Comparison of ENCODE assay signal across 8 cellular contexts in the genomic region with DNA sequence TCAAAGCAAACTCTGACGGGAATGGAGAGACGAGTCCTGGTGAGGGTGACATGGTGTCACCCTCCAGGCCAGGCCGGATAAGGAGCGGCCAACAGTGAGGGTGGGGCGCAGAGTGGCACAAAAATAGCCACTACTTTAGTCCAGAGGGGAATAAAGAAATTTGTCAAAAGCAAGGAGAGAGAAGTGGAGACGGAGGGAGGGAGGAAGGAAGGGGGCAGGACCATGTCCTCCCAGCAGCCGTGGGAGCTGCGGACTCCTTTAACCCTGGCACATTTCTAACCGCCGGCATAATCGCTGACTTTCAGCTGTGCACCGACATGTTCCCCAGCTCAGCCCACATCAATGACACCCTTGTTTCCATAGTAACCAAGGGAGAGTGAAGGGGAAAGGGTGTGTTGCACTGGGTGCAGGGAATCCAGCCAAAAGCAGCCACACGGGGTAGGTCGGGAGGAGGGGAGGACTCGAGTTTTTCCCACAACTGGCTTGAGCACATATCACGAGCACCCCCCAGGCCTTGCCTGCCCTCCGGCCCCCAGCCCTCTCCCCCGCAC. TPM values are rescaled to one million over a fixed set of nuclear protein-coding genes. Genes with fewer than 3 reads are reported as not detected.
A peak's percentile ranks its signal among the peaks of the same experiment; 100 is the strongest.
DNase-seq lines count a peak whose midpoint lies in the region; ATAC-seq, FAIRE-seq and TF ChIP-seq lines count a peak whose summit lies in the region.

No MANE protein-coding gene starts in this region.

- no peaks in the 10 kb centered on the region for H3K36me3 Mint-ChIP-seq in WTC11

- H3K9me1 ChIP-seq in keratinocyte (ENCODE audit: control insufficient read depth, extremely low read depth, insufficient read depth, low read length), result no peaks in the 10 kb centered on the region

- no peaks in the 10 kb centered on the region for H3K27me3 Mint-ChIP-seq in WTC11 (ENCODE audit: low read depth)

- H3K9me3 Mint-ChIP-seq in WTC11, result no peaks in the 10 kb centered on the region

- peaks cover 81% of the 10 kb centered on the region for H3K4me1 Mint-ChIP-seq in WTC11

- peak overlapping the region; percentile 89 for H3K4me2 ChIP-seq in keratinocyte (ENCODE audit: control insufficient read depth, extremely low read depth, insufficient read depth, low read depth, low read length)

- dilution Hi-C loops in keratinocyte (cut with MboI; ENCODE audit: extremely low pct_ligation_motif_present, low sequenced_read_pairs), result no loop called here

- no peaks in the 10 kb centered on the region for H3K27me3 ChIP-seq in keratinocyte (ENCODE audit: control insufficient read depth, extremely low read depth, insufficient read depth, low read length)

- H3K9me3 ChIP-seq in keratinocyte (ENCODE audit: control insufficient read depth, low read depth, low read length), result no peaks in the 10 kb centered on the region

- H3K27ac ChIP-seq in keratinocyte (ENCODE audit: control insufficient read depth, insufficient read depth, low read length), result peak overlapping the region; percentile 50
- peak overlapping the region in 20 of 21 experiments; percentile 41 to 86 (median 74) for H3K27ac ChIP-seq in skin epidermis

- no peak for TF ChIP-seq CTCF in AG10803 (conservative IDR thresholded peaks at IDR 0.05; ENCODE audit: low read length)
- no peak for TF ChIP-seq CTCF in WTC11 (IDR thresholded peaks at IDR 0.05)
- no peak for TF ChIP-seq CTCF in cardiac fibroblast (IDR thresholded peaks at IDR 0.05; ENCODE audit: low read depth, low read length)
- no peak for TF ChIP-seq CTCF in keratinocyte (optimal IDR thresholded peaks at IDR 0.05 in 1 of 3, IDR thresholded peaks at IDR 0.05 in 1 of 3, conservative IDR thresholded peaks at IDR 0.05 in 1 of 3; ENCODE audit: extremely low read depth in 1 of 3, insufficient read depth in 2 of 3, low read length in 3 of 3)

- peak overlapping the region; percentile 61 for H3K9ac ChIP-seq in keratinocyte (ENCODE audit: control insufficient read depth, extremely low read depth, insufficient read depth, low read length)

- ATAC-seq in HG02938 (IDR thresholded peaks at IDR 0.05; ENCODE audit: unreplicated experiment), result peak; percentile 45
- peak; percentile 2; the same call in 1 of the 2 replicates for ATAC-seq in WTC11
- no peak for ATAC-seq in GM21786 (IDR thresholded peaks at IDR 0.05; ENCODE audit: unreplicated experiment)

- no peaks in the 10 kb centered on the region for H4K20me1 ChIP-seq in keratinocyte (ENCODE audit: control insufficient read depth, extremely low read depth, insufficient read depth, low read length)

- peak overlapping the region; percentile 53 for H3K4me3 Mint-ChIP-seq in WTC11

- H3K79me2 ChIP-seq in keratinocyte (ENCODE audit: control insufficient read depth, insufficient read depth, low read length), result no peaks in the 10 kb centered on the region

- no peaks in the 10 kb centered on the region for H3K36me3 ChIP-seq in keratinocyte (ENCODE audit: control insufficient read depth in 2 of 2, extremely low read depth in 1 of 2, insufficient read depth in 2 of 2, low read length in 2 of 2)

- CTCF ChIA-PET in WTC11 (lab: Charles Lee), result interaction anchor here (0.6 to 7.2 kb wide), 8 partner anchors 7 to 227 kb away, joined by 3 to 101 read pairs (median 4); a partner anchor contains a TSS

- H3K4me3 ChIP-seq in AG10803 (ENCODE audit: low read length), result peak overlapping the region; percentile 41
- peak overlapping the region in 1 of 2 donors; percentile 11 for H3K4me3 ChIP-seq in cardiac fibroblast (replicated peaks in 1 of 2; ENCODE audit: low read depth in 2 of 2, low read length in 2 of 2)
- H3K4me3 ChIP-seq in keratinocyte (ENCODE audit: control insufficient read depth in 2 of 3, extremely low read depth in 1 of 3, insufficient read depth in 2 of 3, low read depth in 1 of 3, low read length in 3 of 3), result peak overlapping the region in 2 of 3 experiments; percentile 55 to 64
- peak overlapping the region in 4 of 7 experiments; percentile 4 to 27 (median 10) for H3K4me3 ChIP-seq in skin epidermis

- H3K4me1 ChIP-seq in keratinocyte (ENCODE audit: control insufficient read depth, extremely low read depth, insufficient read depth, low read length), result peaks cover 29% of the 10 kb centered on the region

- POLR2A ChIA-PET in WTC11 (lab: Charles Lee), result interaction anchor here (0.7 to 1.7 kb wide), 3 partner anchors 23 to 369 kb away, joined by 3 to 6 read pairs (median 5); a partner anchor contains a TSS

- peak overlapping the region; percentile 95 for H2AFZ ChIP-seq in keratinocyte (ENCODE audit: control insufficient read depth, low read length)

- DNase-seq in AG10803 (ENCODE audit: low read depth) (peak; percentile 68), WTC11 (ENCODE audit: low spot score) (no peak), cardiac fibroblast (ENCODE audit: low read depth in 2 of 2) (peak; percentile 83 to 88), keratinocyte (ENCODE audit: low read depth, low spot score) (peak; percentile 45), SIG-M5 treated with dmso at 0.1 percent for 504 hours (lab: John Stamatoyannopoulos, UW; ENCODE audit: unreplicated experiment) (no peak)

- peak overlapping the region; percentile 81 for H3K27ac Mint-ChIP-seq in WTC11

- FAIRE-seq in keratinocyte (lab: Jason Lieb, UNC), result peak; percentile 81

TF ChIP-seq in WTC11, 78 proteins besides CTCF, POLR2A, EP300 and RAD21 (continues in another document):
- TF ChIP-seq, protein P1, sequence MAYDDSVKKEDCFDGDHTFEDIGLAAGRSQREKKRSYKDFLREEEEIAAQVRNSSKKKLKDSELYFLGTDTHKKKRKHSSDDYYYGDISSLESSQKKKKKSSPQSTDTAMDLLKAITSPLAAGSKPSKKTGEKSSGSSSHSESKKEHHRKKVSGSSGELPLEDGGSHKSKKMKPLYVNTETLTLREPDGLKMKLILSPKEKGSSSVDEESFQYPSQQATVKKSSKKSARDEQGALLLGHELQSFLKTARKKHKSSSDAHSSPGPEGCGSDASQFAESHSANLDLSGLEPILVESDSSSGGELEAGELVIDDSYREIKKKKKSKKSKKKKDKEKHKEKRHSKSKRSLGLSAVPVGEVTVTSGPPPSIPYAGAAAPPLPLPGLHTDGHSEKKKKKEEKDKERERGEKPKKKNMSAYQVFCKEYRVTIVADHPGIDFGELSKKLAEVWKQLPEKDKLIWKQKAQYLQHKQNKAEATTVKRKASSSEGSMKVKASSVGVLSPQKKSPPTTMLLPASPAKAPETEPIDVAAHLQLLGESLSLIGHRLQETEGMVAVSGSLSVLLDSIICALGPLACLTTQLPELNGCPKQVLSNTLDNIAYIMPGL (CRISPR knock-in tag; IDR thresholded peaks at IDR 0.05), result no peak
- TF ChIP-seq TEAD4 (CRISPR knock-in tag; IDR thresholded peaks at IDR 0.05) (no peak), ZNF317 (CRISPR knock-in tag; IDR thresholded peaks at IDR 0.05; ENCODE audit: borderline replicate concordance, low read depth) (no peak), RELA (CRISPR knock-in tag; IDR thresholded peaks at IDR 0.05; ENCODE audit: borderline replicate concordance) (no peak), ZBTB21 (CRISPR knock-in tag; IDR thresholded peaks at IDR 0.05; ENCODE audit: borderline replicate concordance) (no peak), TP53 (CRISPR knock-in tag; IDR thresholded peaks at IDR 0.05) (no peak), RORB (CRISPR knock-in tag; IDR thresholded peaks at IDR 0.05) (no peak)
- TF ChIP-seq, protein P2, sequence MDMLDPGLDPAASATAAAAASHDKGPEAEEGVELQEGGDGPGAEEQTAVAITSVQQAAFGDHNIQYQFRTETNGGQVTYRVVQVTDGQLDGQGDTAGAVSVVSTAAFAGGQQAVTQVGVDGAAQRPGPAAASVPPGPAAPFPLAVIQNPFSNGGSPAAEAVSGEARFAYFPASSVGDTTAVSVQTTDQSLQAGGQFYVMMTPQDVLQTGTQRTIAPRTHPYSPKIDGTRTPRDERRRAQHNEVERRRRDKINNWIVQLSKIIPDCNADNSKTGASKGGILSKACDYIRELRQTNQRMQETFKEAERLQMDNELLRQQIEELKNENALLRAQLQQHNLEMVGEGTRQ (CRISPR knock-in tag; IDR thresholded peaks at IDR 0.05), result no peak
- TF ChIP-seq, protein P3, sequence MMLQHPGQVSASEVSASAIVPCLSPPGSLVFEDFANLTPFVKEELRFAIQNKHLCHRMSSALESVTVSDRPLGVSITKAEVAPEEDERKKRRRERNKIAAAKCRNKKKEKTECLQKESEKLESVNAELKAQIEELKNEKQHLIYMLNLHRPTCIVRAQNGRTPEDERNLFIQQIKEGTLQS (CRISPR knock-in tag; conservative IDR thresholded peaks at IDR 0.05), result no peak

RNA-seq across cellular contexts. Expression of a gene that starts 29.8 kb away (rescaled TPM):
- 36.3 to 40.3 TPM (median 36.8 TPM) in 3 replicates for total RNA-seq in WTC11 (2021)
- 16.9 to 45.1 TPM (median 24.8 TPM) in 3 replicates for polyA plus RNA-seq in keratinocyte
- 38.5 TPM for polyA plus RNA-seq in keratinocyte (2011; ENCODE audit: low read depth)
- polyA plus RNA-seq in keratinocyte (2011; cell fraction: cytosol; rRNA removed), result 23.0 and 34.3 TPM in 2 replicates
- 30.9 and 34.4 TPM in 2 replicates for polyA plus RNA-seq in keratinocyte (2011; cell fraction: nucleus; rRNA removed)
- polyA plus RNA-seq in keratinocyte (2012; ENCODE audit: low replicate concordance), result 39.4 and 51.3 TPM in 2 replicates
- 15.2 to 53.0 TPM (median 16.7 TPM) in 3 replicates for polyA minus RNA-seq in keratinocyte
- 36.4 TPM for polyA minus RNA-seq in keratinocyte (2011; cell fraction: cytosol; rRNA and poly(A)+ RNA removed)
- 22.9 and 24.1 TPM in 2 replicates for polyA minus RNA-seq in keratinocyte (2011; cell fraction: nucleus; rRNA and poly(A)+ RNA removed)

RNA-seq across cellular contexts. Expression of a gene that starts 40.2 kb away (rescaled TPM):
- 13.3 to 16.1 TPM (median 15.6 TPM) in 3 replicates for total RNA-seq in WTC11 (2021)
- polyA plus RNA-seq in keratinocyte, result 7.0 to 10.7 TPM (median 9.2 TPM) in 3 replicates
- polyA plus RNA-seq in keratinocyte (2011; ENCODE audit: low read depth), result 15.2 TPM
- polyA plus RNA-seq in keratinocyte (2011; cell fraction: cytosol; rRNA removed), result 8.3 and 9.4 TPM in 2 replicates
- polyA plus RNA-seq in keratinocyte (2011; cell fraction: nucleus; rRNA removed), result 2.9 and 3.1 TPM in 2 replicates
- polyA plus RNA-seq in keratinocyte (2012; ENCODE audit: low replicate concordance), result 9.7 and 11.4 TPM in 2 replicates
- 2.1 to 2.3 TPM (median 2.1 TPM) in 3 replicates for polyA minus RNA-seq in keratinocyte
- polyA minus RNA-seq in keratinocyte (2011; cell fraction: cytosol; rRNA and poly(A)+ RNA removed), result 3.6 TPM
- polyA minus RNA-seq in keratinocyte (2011; cell fraction: nucleus; rRNA and poly(A)+ RNA removed), result 0.53 and 1.2 TPM in 2 replicates

RNA-seq across cellular contexts. Expression of a gene that starts 40.4 kb away (rescaled TPM):
- total RNA-seq in WTC11 (2021), result 15.7 to 21.2 TPM (median 15.9 TPM) in 3 replicates
- 1.7 to 5.7 TPM (median 5.0 TPM) in 3 replicates for polyA plus RNA-seq in keratinocyte
- polyA plus RNA-seq in keratinocyte (2011; ENCODE audit: low read depth), result 0.20 TPM
- 2.5 TPM in 2 replicates for polyA plus RNA-seq in keratinocyte (2011; cell fraction: cytosol; rRNA removed)
- polyA plus RNA-seq in keratinocyte (2011; cell fraction: nucleus; rRNA removed), result 2.4 and 3.1 TPM in 2 replicates
- 0.45 and 4.8 TPM in 2 replicates for polyA plus RNA-seq in keratinocyte (2012; ENCODE audit: low replicate concordance)
- 6.3 to 24.1 TPM (median 11.6 TPM) in 3 replicates for polyA minus RNA-seq in keratinocyte
- 4.2 TPM for polyA minus RNA-seq in keratinocyte (2011; cell fraction: cytosol; rRNA and poly(A)+ RNA removed)
- polyA minus RNA-seq in keratinocyte (2011; cell fraction: nucleus; rRNA and poly(A)+ RNA removed), result 1.1 and 2.3 TPM in 2 replicates

Comparison
In these comparisons a context has a peak if more than half of its experiments do, and no peak if none do; other contexts are left out.
1. DNase-seq: peak in AG10803 (single experiment), cardiac fibroblast (2 of 2) and keratinocyte (single experiment); none in WTC11 (single experiment) and SIG-M5 treated with dmso at 0.1 percent for 504 hours (single experiment).